ENCODE assay signal across 11 cellular contexts in the genomic region with DNA sequence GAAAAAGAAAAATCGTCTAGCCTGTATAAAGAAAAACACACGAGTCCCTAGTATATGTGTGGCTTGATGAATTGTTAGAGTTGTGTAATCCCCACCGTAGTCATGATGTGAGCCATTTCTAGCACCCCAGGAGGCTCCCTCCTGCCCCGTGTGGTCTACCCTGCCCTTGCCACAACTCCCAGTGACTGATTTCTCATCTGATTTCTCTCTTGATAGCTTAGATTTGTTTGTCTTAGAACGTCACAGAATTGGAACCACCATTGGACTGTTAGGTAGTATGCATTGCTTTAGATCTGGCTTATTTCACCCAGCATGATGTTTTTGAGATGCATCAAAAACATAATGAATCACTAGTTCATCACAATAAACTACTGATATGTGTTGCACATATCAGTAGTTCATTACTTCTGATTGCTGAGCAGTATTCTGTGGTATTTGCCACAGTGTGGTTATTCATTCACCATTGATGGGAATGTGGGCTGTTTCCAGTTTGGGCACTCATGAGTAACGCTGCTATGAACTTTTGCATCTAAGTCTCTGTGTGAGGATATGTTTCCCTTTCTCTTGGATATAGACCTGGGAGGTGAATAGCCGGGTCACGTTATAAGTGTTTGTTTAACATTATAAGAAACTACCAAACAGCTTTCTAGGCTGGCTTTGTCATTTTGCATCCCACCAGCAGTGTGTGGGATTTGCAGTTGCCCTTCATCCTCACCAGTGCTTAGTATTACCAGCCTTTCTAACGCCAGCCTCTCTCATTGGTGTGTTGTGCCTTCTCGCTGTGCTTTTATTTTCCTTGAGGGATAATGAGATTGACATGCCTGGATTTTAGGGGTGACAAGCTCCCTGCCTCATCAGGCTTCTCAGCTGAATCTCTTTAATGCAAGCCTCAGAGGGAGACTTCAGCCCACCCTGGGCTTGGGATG. TPM values are rescaled to one million over a fixed set of nuclear protein-coding genes. Genes with fewer than 3 reads are reported as not detected.
DNase-seq lines count a peak whose midpoint lies in the region; ATAC-seq and TF ChIP-seq lines count a peak whose summit lies in the region.
"Had no signal": no experiment of that assay in that cellular context is flagged by ENCODE, and none has a peak within 500 bp of the region (broad histone marks: within the 10 kb centered on the region; RNA-seq: fewer than 3 reads in every experiment).

No MANE protein-coding gene starts in this region.

- POLR2A ChIA-PET in CD8-positive, alpha-beta T cell (lab: Charles Lee) = interaction anchor here (0.8 kb wide), 1 partner anchor 9 kb away, joined by 3 read pairs; no protein-coding TSS in a partner anchor
- POLR2A ChIA-PET in HCT116 (lab: Charles Lee) = no interaction called here

- intact Hi-C loops in CD8-positive, alpha-beta T cell (cut with DNase I, micrococcal nuclease) = no loop called here
- intact Hi-C loops in HCT116 (cut with micrococcal nuclease) = no loop called here

- no peak for TF ChIP-seq RAD21 in HCT116 (IDR thresholded peaks at IDR 0.05; ENCODE audit: low read depth)

- no peaks in the 10 kb centered on the region for H3K4me1 ChIP-seq in CD8-positive, alpha-beta T cell (ENCODE audit: insufficient read depth, low read length)
- H3K4me1 ChIP-seq in HCT116 (ENCODE audit: control insufficient read depth in 1 of 2, insufficient read depth in 2 of 2, low read length in 2 of 2) = peaks cover 0 to 3% of the 10 kb centered on the region in 2 experiments; a peak in 1 of 4 replicates

- H3K79me2 ChIP-seq in HCT116 (ENCODE audit: insufficient read depth, low read length) = no peaks in the 10 kb centered on the region

- RAD21 ChIA-PET in HCT116 (lab: Charles Lee; ENCODE audit: low non-redundant PET in 1 of 2, low total read pairs in 2 of 2, uncharacterized antibody in 2 of 2, unreplicated experiment in 2 of 2) = no interaction called here

- CTCF ChIA-PET in CD8-positive, alpha-beta T cell (lab: Charles Lee) = interaction anchor here (0.6 kb wide), 1 partner anchor 246 kb away, joined by 3 read pairs; no protein-coding TSS in a partner anchor
- CTCF ChIA-PET in HCT116 (lab: Charles Lee) = no interaction called here

- H3K9me2 ChIP-seq in HCT116 (ENCODE audit: insufficient read depth) = no peaks in the 10 kb centered on the region

- H4K20me1 ChIP-seq in HCT116 (ENCODE audit: insufficient read depth) = no peaks in the 10 kb centered on the region

- H3K27me3 ChIP-seq in CD8-positive, alpha-beta T cell (ENCODE audit: insufficient read depth, low read length) = no peaks in the 10 kb centered on the region
- H3K27me3 ChIP-seq in HCT116 (ENCODE audit: insufficient read depth, low read length) (no peaks in the 10 kb centered on the region), kidney epithelial cell (ENCODE audit: control insufficient read depth, insufficient read depth, low read length) (no peaks in the 10 kb centered on the region)
- H3K27me3 ChIP-seq: suprapubic skin had no signal

- H3K36me3 Mint-ChIP-seq in CD8-positive, alpha-beta T cell = no peaks in the 10 kb centered on the region
- H3K36me3 Mint-ChIP-seq in activated T-cell treated with anti-CD3 and anti-CD28 coated beads, Interleukin-2, amount 50 U/mL, for 4 hours (ENCODE audit: insufficient read depth) = no peaks in the 10 kb centered on the region
- H3K36me3 Mint-ChIP-seq in nephron progenitor cell (ENCODE audit: low read depth) = no peaks in the 10 kb centered on the region
- H3K36me3 Mint-ChIP-seq: naive thymus-derived CD8-positive, alpha-beta T cell had no signal

- no peak for DNase-seq in CD8-positive, alpha-beta T cell
- DNase-seq in HCT116 (ENCODE audit: low read depth, low spot score) = no peak
- DNase-seq in activated T-cell treated with anti-CD3 and anti-CD28 coated beads, Interleukin-2, amount 50 U/mL, for 4 hours = no peak
- peak; percentile 65 for DNase-seq in kidney epithelial cell (ENCODE audit: low read depth)
- DNase-seq in NCI-H1694 (lab: John Stamatoyannopoulos, UW) = no peak
- DNase-seq in nephron progenitor cell = no peak
- no peak for DNase-seq in HT-29 (ENCODE audit: low spot score)
- DNase-seq: activated CD8-positive, alpha-beta memory T cell treated with anti-CD3 and anti-CD28 coated beads, Interleukin-2, amount 50 U/mL, for 48 hours; naive thymus-derived CD8-positive, alpha-beta T cell; NCI-H446 had no signal

- H3K27me3 Mint-ChIP-seq in CD8-positive, alpha-beta T cell (ENCODE audit: low read depth) = no peaks in the 10 kb centered on the region
- no peaks in the 10 kb centered on the region for H3K27me3 Mint-ChIP-seq in activated T-cell treated with anti-CD3 and anti-CD28 coated beads, Interleukin-2, amount 50 U/mL, for 4 hours (ENCODE audit: low read depth)
- peaks cover 17% of the 10 kb centered on the region for H3K27me3 Mint-ChIP-seq in nephron progenitor cell (ENCODE audit: low read depth, poor library complexity)

- no peaks in the 10 kb centered on the region for H3K36me3 ChIP-seq in CD8-positive, alpha-beta T cell (ENCODE audit: insufficient read depth, low read length)
- no peaks in the 10 kb centered on the region for H3K36me3 ChIP-seq in HCT116 (ENCODE audit: control insufficient read depth in 1 of 2, insufficient read depth in 2 of 2, low read length in 2 of 2)
- no peaks in the 10 kb centered on the region for H3K36me3 ChIP-seq in kidney epithelial cell (ENCODE audit: control insufficient read depth, insufficient read depth, low read length)
- H3K36me3 ChIP-seq: suprapubic skin had no signal

- no peak for TF ChIP-seq POLR2A in HCT116 (IDR thresholded peaks at IDR 0.05; ENCODE audit: borderline replicate concordance, extremely low read depth, insufficient read depth, insufficient read length)

- peak; percentile 34 for ATAC-seq in CD8-positive, alpha-beta T cell
- ATAC-seq in HCT116 = peak; percentile 54; the same call in 1 of the 2 replicates
- ATAC-seq in activated T-cell treated with anti-CD3 and anti-CD28 coated beads, Interleukin-2, amount 50 U/mL, for 4 hours = peak; percentile 83 to 87
- ATAC-seq: naive thymus-derived CD8-positive, alpha-beta T cell had no signal

- no peak overlapping the region for H3K27ac ChIP-seq in CD8-positive, alpha-beta T cell (ENCODE audit: low read depth, low read length)
- H3K27ac ChIP-seq in HCT116 (ENCODE audit: low read depth, low read length) = no peak overlapping the region
- H3K27ac ChIP-seq: suprapubic skin had no signal

- no peak overlapping the region for H3K27ac Mint-ChIP-seq in CD8-positive, alpha-beta T cell
- H3K27ac Mint-ChIP-seq in nephron progenitor cell = no peak overlapping the region

- H2AFZ ChIP-seq in HCT116 (ENCODE audit: low read depth, low read length, poor library complexity, severe bottlenecking) = no peak overlapping the region

- TF ChIP-seq CTCF in CD8-positive, alpha-beta T cell (IDR thresholded peaks at IDR 0.05) = no peak
- TF ChIP-seq CTCF in HCT116 (IDR thresholded peaks at IDR 0.05 in 2 of 3, conservative IDR thresholded peaks at IDR 0.05 in 1 of 3; ENCODE audit: borderline replicate concordance in 1 of 3, insufficient read depth in 1 of 3, low read depth in 2 of 3, low read length in 2 of 3) (0 out of 6 replicates have a peak, but pooled peaks of 1 of the 3 experiments have one; percentile 7), kidney epithelial cell (IDR thresholded peaks at IDR 0.05; ENCODE audit: insufficient read depth, low read length, poor library complexity, severe bottlenecking) (peak; percentile 13), nephron progenitor cell (IDR thresholded peaks at IDR 0.05) (no peak)

- H3K4me3 Mint-ChIP-seq in CD8-positive, alpha-beta T cell = no peak overlapping the region
- H3K4me3 Mint-ChIP-seq in activated T-cell treated with anti-CD3 and anti-CD28 coated beads, Interleukin-2, amount 50 U/mL, for 4 hours = no peak overlapping the region
- H3K4me3 Mint-ChIP-seq in nephron progenitor cell = no peak overlapping the region
- H3K4me3 Mint-ChIP-seq: naive thymus-derived CD8-positive, alpha-beta T cell had no signal

- H3K9me3 ChIP-seq in CD8-positive, alpha-beta T cell (ENCODE audit: low read length) = no peaks in the 10 kb centered on the region
- H3K9me3 ChIP-seq in HCT116 (ENCODE audit: control insufficient read depth in 1 of 2, insufficient read depth in 1 of 2, low read depth in 1 of 2, low read length in 2 of 2) = no peaks in the 10 kb centered on the region
- H3K9me3 ChIP-seq: suprapubic skin had no signal

- H3K4me2 ChIP-seq in HCT116 (ENCODE audit: low read length) = no peak overlapping the region

- no peak overlapping the region for H3K9ac ChIP-seq in HCT116 (ENCODE audit: low read length)

- no TSS peak for BruUV-seq in HCT116 (replicated peaks; lab: Mats Ljungman, UMichigan)

- peaks cover 9% of the 10 kb centered on the region for H3K4me1 Mint-ChIP-seq in CD8-positive, alpha-beta T cell (ENCODE audit: low read depth)
- no peaks in the 10 kb centered on the region for H3K4me1 Mint-ChIP-seq in activated T-cell treated with anti-CD3 and anti-CD28 coated beads, Interleukin-2, amount 50 U/mL, for 4 hours (ENCODE audit: low read depth)
- peaks cover 18% of the 10 kb centered on the region for H3K4me1 Mint-ChIP-seq in nephron progenitor cell

- no peak overlapping the region for H3K4me3 ChIP-seq in CD8-positive, alpha-beta T cell (ENCODE audit: low read depth, low read length)
- H3K4me3 ChIP-seq in HCT116 (replicated peaks in 1 of 2; ENCODE audit: low read depth in 1 of 2, low read length in 2 of 2) (no peak overlapping the region), kidney epithelial cell (ENCODE audit: low read depth, low read length) (no peak overlapping the region)
- H3K4me3 ChIP-seq: suprapubic skin had no signal

- H3K9me3 Mint-ChIP-seq in CD8-positive, alpha-beta T cell = no peaks in the 10 kb centered on the region
- H3K9me3 Mint-ChIP-seq in activated T-cell treated with anti-CD3 and anti-CD28 coated beads, Interleukin-2, amount 50 U/mL, for 4 hours = no peaks in the 10 kb centered on the region
- H3K9me3 Mint-ChIP-seq in nephron progenitor cell = peaks cover 12% of the 10 kb centered on the region
- H3K9me3 Mint-ChIP-seq: naive thymus-derived CD8-positive, alpha-beta T cell had no signal

TF ChIP-seq in HCT116, 20 proteins besides CTCF, POLR2A, EP300 and RAD21 (continues in another document):
- TF ChIP-seq ZFX (IDR thresholded peaks at IDR 0.05) (no peak), SP1 (IDR thresholded peaks at IDR 0.05; ENCODE audit: low read depth) (no peak), SIN3A (IDR thresholded peaks at IDR 0.05; ENCODE audit: low read depth) (no peak), FOSL1 (IDR thresholded peaks at IDR 0.05; ENCODE audit: low read depth) (no peak), EGR1 (IDR thresholded peaks at IDR 0.05; ENCODE audit: low read depth) (no peak), SRF (IDR thresholded peaks at IDR 0.05; ENCODE audit: low read depth) (no peak), JUND (IDR thresholded peaks at IDR 0.05) (no peak), EZH2 (IDR thresholded peaks at IDR 0.05) (no peak), ZNF274 (IDR thresholded peaks at IDR 0.05; ENCODE audit: low read depth, low read length) (no peak)

RNA-seq across cellular contexts. Expression of a gene that starts 31.9 kb away (rescaled TPM):
- 10 to 100 TPM; 96.5 to 97.8 TPM for total RNA-seq in CD8-positive, alpha-beta T cell
- total RNA-seq in HCT116 (2021; ENCODE audit: unreplicated experiment) (153 TPM), kidney epithelial cell (113 and 115 TPM in 2 replicates)
- polyA plus RNA-seq in HCT116 (2012) = 84.8 and 92.4 TPM in 2 replicates
- 100 to 1,000 TPM; 127 to 160 (median 135) TPM for total RNA-seq in activated T-cell treated with anti-CD3 and anti-CD28 coated beads, Interleukin-2, amount 50 U/mL, for 4 hours
- total RNA-seq in HT-29 (2014; rRNA removed; shearing (Covaris generic)) = 93.6 and 114 TPM in 2 replicates

Comparison
In these comparisons a context has a peak if more than half of its experiments do, and no peak if none do; other contexts are left out.
1. ATAC-seq: peak in every context shown above with its lines; median percentile 85 in activated T-cell treated with anti-CD3 and anti-CD28 coated beads, Interleukin-2, amount 50 U/mL, for 4 hours; 54 in HCT116; 34 in CD8-positive, alpha-beta T cell.